In genomic region chr10:77590344-77591237, GRCh38 we compare ENCODE assay signal across 22 cellular contexts. TPM values are rescaled to one million over a fixed set of nuclear protein-coding genes. Genes with fewer than 3 reads are reported as not detected.
A peak's percentile ranks its signal among the peaks of the same experiment; 100 is the strongest.
DNase-seq lines count a peak whose midpoint lies in the region; ATAC-seq, FAIRE-seq and TF ChIP-seq lines count a peak whose summit lies in the region.
"Had no signal": no experiment of that assay in that cellular context is flagged by ENCODE, and none has a peak within 500 bp of the region (broad histone marks: within the 10 kb centered on the region; RNA-seq: fewer than 3 reads in every experiment).

No MANE protein-coding gene starts in this region.

- H3K4me3 ChIP-seq in GM23338 (no peak overlapping the region), body of pancreas (no peak overlapping the region), right cardiac atrium (ENCODE audit: low read length) (no peak overlapping the region), skeletal muscle tissue (ENCODE audit: low read length in 3 of 3) (peak overlapping the region in 2 of 3 donors; percentile 32 to 37)
- H3K4me3 ChIP-seq: K562 had no signal

- H3K9me3 ChIP-seq in body of pancreas: no peaks in the 10 kb centered on the region
- H3K9me3 ChIP-seq in right cardiac atrium (ENCODE audit: control insufficient read depth, low read length): no peaks in the 10 kb centered on the region
- H3K9me3 ChIP-seq in skeletal muscle tissue (ENCODE audit: control insufficient read depth in 3 of 3, low read length in 3 of 3): no peaks in the 10 kb centered on the region

- no peak overlapping the region for H2AFZ ChIP-seq in GM23338

- H3K27ac Mint-ChIP-seq in GM23338: peak overlapping the region; percentile 74
- H3K27ac Mint-ChIP-seq: activated naive CD8-positive, alpha-beta T cell treated with anti-CD3 and anti-CD28 coated beads for 36 hours; activated T-helper 2 cell treated with anti-CD3 and anti-CD28 coated beads, Interferon-gamma antibody, Interleukin-2, Interleukin-4, amounts not matched to agents 10 μg/mL and 5 μg/mL and 100 μg/mL, durations not matched to agents 14 hours and 24 hours and 36 hours; T-helper 2 cell treated with Interferon-gamma antibody and Interleukin-4, amounts not matched to agents 5 μg/mL and 100 μg/mL, for 36 hours had no signal

- DNase-seq in GM23338 (ENCODE audit: low spot score) (no peak), body of pancreas (peak in 3 of 4 donors; percentile 44 to 72 (median 44)), right cardiac atrium (no peak), SKM-1 (lab: John Stamatoyannopoulos, UW; ENCODE audit: unreplicated experiment) (no peak), urothelium cell line (ENCODE audit: low spot score) (no peak), substantia nigra (lab: John Stamatoyannopoulos, UW) (no peak)
- DNase-seq: activated CD8-positive, alpha-beta memory T cell treated with anti-CD3 and anti-CD28 coated beads, Interleukin-2, amount 50 U/mL, for 4 hours; activated naive CD8-positive, alpha-beta T cell treated with anti-CD3 and anti-CD28 coated beads for 36 hours; GF-D8; HCEC 1CT; MM.1S; NCI-H1436; NCI-H2171 treated with DMSO at 0.1 percent for 48 hours; NCI-H526 treated with DMSO at 0.1 percent for 48 hours; RPMI8226; WERI-Rb-1 had no signal

- peaks cover 2% of the 10 kb centered on the region for H3K27me3 Mint-ChIP-seq in GM23338 (ENCODE audit: insufficient read depth, low read depth, poor library complexity)
- H3K27me3 Mint-ChIP-seq: activated naive CD8-positive, alpha-beta T cell treated with anti-CD3 and anti-CD28 coated beads for 36 hours had no signal

- no peaks in the 10 kb centered on the region for H3K27me3 ChIP-seq in GM23338 (ENCODE audit: insufficient read depth)
- H3K27me3 ChIP-seq in body of pancreas: no peaks in the 10 kb centered on the region
- no peaks in the 10 kb centered on the region for H3K27me3 ChIP-seq in right cardiac atrium (ENCODE audit: control insufficient read depth, insufficient read depth)
- H3K27me3 ChIP-seq in skeletal muscle tissue (ENCODE audit: control insufficient read depth in 3 of 3, insufficient read depth in 3 of 3, low read length in 3 of 3): no peaks in the 10 kb centered on the region

- H3K9me2 ChIP-seq in GM23338 (ENCODE audit: insufficient read depth): no peaks in the 10 kb centered on the region

- H3K36me3 Mint-ChIP-seq in GM23338 (ENCODE audit: low read depth): peaks cover 2% of the 10 kb centered on the region; the same call in 1 of the 3 replicates
- H3K36me3 Mint-ChIP-seq: activated naive CD8-positive, alpha-beta T cell treated with anti-CD3 and anti-CD28 coated beads for 36 hours had no signal

- no peaks in the 10 kb centered on the region; the same call in 1 of the 2 replicates for H3K79me2 ChIP-seq in GM23338 (replicated peaks; ENCODE audit: insufficient read depth)

- H4K20me1 ChIP-seq in GM23338 (replicated peaks; ENCODE audit: insufficient read depth): no peaks in the 10 kb centered on the region

- TF ChIP-seq POLR2A in body of pancreas (IDR thresholded peaks at IDR 0.05): no peak

- ATAC-seq in GM23338 (no peak), body of pancreas (peak; percentile 72), right cardiac atrium (peak; percentile 49 to 63), GM19324 (IDR thresholded peaks at IDR 0.05; ENCODE audit: low FRiP score, unreplicated experiment) (no peak)
- ATAC-seq: K562, SK-N-SH treated with all-trans-retinoic acid at 6 μM for 48 hours had no signal

- no peak overlapping the region for H3K4me3 Mint-ChIP-seq in GM23338
- H3K4me3 Mint-ChIP-seq: activated naive CD8-positive, alpha-beta T cell treated with anti-CD3 and anti-CD28 coated beads for 36 hours; T-helper 2 cell treated with Interferon-gamma antibody and Interleukin-4, amounts not matched to agents 5 μg/mL and 100 μg/mL, for 36 hours had no signal

- H3K4me1 ChIP-seq in GM23338 (ENCODE audit: insufficient read depth) (peaks cover 7% of the 10 kb centered on the region; the same call in 1 of the 2 replicates), body of pancreas (peaks cover 20% of the 10 kb centered on the region), right cardiac atrium (ENCODE audit: control insufficient read depth, insufficient read depth, low read length) (peaks cover 4% of the 10 kb centered on the region), skeletal muscle tissue (ENCODE audit: control insufficient read depth in 3 of 3, insufficient read depth in 3 of 3, low read length in 3 of 3) (peaks cover 57 to 75% (median 65%) of the 10 kb centered on the region in 3 donors)

- FAIRE-seq in urothelium cell line (lab: Jason Lieb, UNC): no peak
- FAIRE-seq: K562 had no signal

- H3K4me2 ChIP-seq in GM23338: no peak overlapping the region

- H3K4me1 Mint-ChIP-seq in GM23338: peaks cover 12% of the 10 kb centered on the region
- H3K4me1 Mint-ChIP-seq: activated naive CD8-positive, alpha-beta T cell treated with anti-CD3 and anti-CD28 coated beads for 36 hours had no signal

- TF ChIP-seq CTCF in GM23338 (conservative IDR thresholded peaks at IDR 0.05; ENCODE audit: low read depth in 2 of 2) (no peak), body of pancreas (IDR thresholded peaks at IDR 0.05) (no peak)

- H3K27ac ChIP-seq in GM23338 (ENCODE audit: low read depth): no peak overlapping the region
- peak overlapping the region in 2 of 4 donors; percentile 2 to 32 for H3K27ac ChIP-seq in body of pancreas
- peak overlapping the region; percentile 34 for H3K27ac ChIP-seq in right cardiac atrium (ENCODE audit: low read length)
- peak overlapping the region; percentile 73 for H3K27ac ChIP-seq in skeletal muscle tissue (ENCODE audit: low read depth, low read length)
- no peak overlapping the region for H3K27ac ChIP-seq in substantia nigra (ENCODE audit: low read depth, low read length, poor library complexity, severe bottlenecking)
- H3K27ac ChIP-seq: WERI-Rb-1 had no signal

- H3K36me3 ChIP-seq in GM23338 (ENCODE audit: insufficient read depth): no peaks in the 10 kb centered on the region; the same call in 1 of the 2 replicates
- H3K36me3 ChIP-seq in body of pancreas (replicated peaks in 1 of 2; ENCODE audit: insufficient read depth in 1 of 2, low read depth in 2 of 2): no peaks in the 10 kb centered on the region
- H3K36me3 ChIP-seq in skeletal muscle tissue (ENCODE audit: control insufficient read depth in 3 of 3, insufficient read depth in 3 of 3, low read length in 3 of 3): no peaks in the 10 kb centered on the region
- H3K36me3 ChIP-seq: WERI-Rb-1 had no signal

- H3K9me3 Mint-ChIP-seq in GM23338: no peaks in the 10 kb centered on the region
- H3K9me3 Mint-ChIP-seq: activated naive CD8-positive, alpha-beta T cell treated with anti-CD3 and anti-CD28 coated beads for 36 hours; activated T-helper 2 cell treated with anti-CD3 and anti-CD28 coated beads, Interferon-gamma antibody, Interleukin-2, Interleukin-4, amounts not matched to agents 10 μg/mL and 5 μg/mL and 100 μg/mL, durations not matched to agents 14 hours and 24 hours and 36 hours; T-helper 2 cell treated with Interferon-gamma antibody and Interleukin-4, amounts not matched to agents 5 μg/mL and 100 μg/mL, for 36 hours had no signal

- H3F3A ChIP-seq in GM23338 (replicated peaks; ENCODE audit: low read depth): no peaks in the 10 kb centered on the region

- intact Hi-C loops in body of pancreas (cut with DNase I): no loop called here
- intact Hi-C loops in right cardiac atrium (cut with DNase I): no loop called here

- 82 to 92% methylated on average over 19 to 32 of the region's 32 CpGs for WGBS in body of pancreas, 2 donors
- 80% methylated on average over 32 of the region's 32 CpGs for WGBS in right cardiac atrium

- H3K9ac ChIP-seq in skeletal muscle tissue (ENCODE audit: low read depth in 1 of 3, low read length in 3 of 3): peak overlapping the region in 2 of 3 donors; percentile 4 to 77

TF ChIP-seq in GM23338, 12 proteins besides CTCF, POLR2A, EP300 and RAD21:
- no peak for TF ChIP-seq POLR2AphosphoS5 (IDR thresholded peaks at IDR 0.05; ENCODE audit: low read depth)
- no peak for TF ChIP-seq CREB1 (CRISPR knock-in tag; IDR thresholded peaks at IDR 0.05; ENCODE audit: low read depth)
- no peak for TF ChIP-seq EZH2phosphoT487 (IDR thresholded peaks at IDR 0.05; ENCODE audit: unreplicated experiment)

RNA-seq across cellular contexts. Expression of gene KCNMA1, which starts 47.0 kb away (rescaled TPM):
- 8.2 and 8.9 TPM in 2 replicates for total RNA-seq in GM23338 (2014; rRNA removed; shearing (Covaris generic))
- polyA plus RNA-seq in GM23338 (2016; fragmentation: Nextera tagmentation; extraction: Ambion mirVana) (8.7 and 9.0 TPM in 2 replicates), right cardiac atrium (1.5 TPM)
- total RNA-seq in body of pancreas (1 to 10 TPM; 5.9 to 9.3 TPM), right cardiac atrium (1 to 10 TPM; 3.2 to 6.1 (median 3.9) TPM), skeletal muscle tissue (18.8 TPM)
- total RNA-seq: activated naive CD8-positive, alpha-beta T cell treated with anti-CD3 and anti-CD28 coated beads for 36 hours had no signal

Comparison
In these comparisons a context has a peak if more than half of its experiments do, and no peak if none do; other contexts are left out.
1. ATAC-seq: peak in body of pancreas (single experiment) and right cardiac atrium (2 of 2); none in GM23338 (single experiment) and GM19324 (single experiment).
2. DNase-seq: peak in body of pancreas (3 of 4); none in GM23338 (single experiment), right cardiac atrium (0 of 3), SKM-1 (single experiment), urothelium cell line (single experiment) and substantia nigra (0 of 49).
3. H3K27ac ChIP-seq: peak in right cardiac atrium (single experiment) and skeletal muscle tissue (single experiment); none in GM23338 (single experiment) and substantia nigra (single experiment).
4. H3K4me3 ChIP-seq: peak in skeletal muscle tissue (2 of 3); none in GM23338 (single experiment), body of pancreas (0 of 2) and right cardiac atrium (single experiment).